1 cellular context compared by ENCODE assay signal in genomic region chr11:115653076-115653475, GRCh38.
TF ChIP-seq lines count a peak whose summit lies in the region.

No MANE protein-coding gene starts in this region.

TF ChIP-seq in IMR-90, 13 proteins besides CTCF, POLR2A, EP300 and RAD21 (continued from another document):
- TF ChIP-seq, protein P1, sequence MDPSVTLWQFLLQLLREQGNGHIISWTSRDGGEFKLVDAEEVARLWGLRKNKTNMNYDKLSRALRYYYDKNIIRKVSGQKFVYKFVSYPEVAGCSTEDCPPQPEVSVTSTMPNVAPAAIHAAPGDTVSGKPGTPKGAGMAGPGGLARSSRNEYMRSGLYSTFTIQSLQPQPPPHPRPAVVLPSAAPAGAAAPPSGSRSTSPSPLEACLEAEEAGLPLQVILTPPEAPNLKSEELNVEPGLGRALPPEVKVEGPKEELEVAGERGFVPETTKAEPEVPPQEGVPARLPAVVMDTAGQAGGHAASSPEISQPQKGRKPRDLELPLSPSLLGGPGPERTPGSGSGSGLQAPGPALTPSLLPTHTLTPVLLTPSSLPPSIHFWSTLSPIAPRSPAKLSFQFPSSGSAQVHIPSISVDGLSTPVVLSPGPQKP (IDR thresholded peaks at IDR 0.05; ENCODE audit: borderline replicate concordance, low read depth, low read length), result no peak
- TF ChIP-seq MAZ (IDR thresholded peaks at IDR 0.05; ENCODE audit: borderline replicate concordance, low read depth, low read length), result no peak
